Comparison of ENCODE assay signal across 13 cellular contexts in the genomic region with DNA sequence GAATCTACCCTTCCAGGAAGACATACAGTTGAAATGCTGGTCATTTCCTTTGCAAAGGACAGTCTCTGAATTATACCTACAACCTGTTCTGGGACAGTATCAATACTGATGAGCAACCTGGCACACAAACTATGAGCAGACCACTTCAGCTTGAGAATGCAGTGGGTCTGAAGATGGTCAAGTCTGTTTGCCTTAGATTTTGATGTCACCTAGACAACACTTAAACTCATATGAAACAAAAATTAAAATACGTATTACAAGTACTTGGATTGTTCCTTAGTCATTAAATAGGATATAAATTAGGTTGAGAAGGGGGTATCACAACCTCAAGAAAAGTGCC. TPM values are rescaled to one million over a fixed set of nuclear protein-coding genes. Genes with fewer than 3 reads are reported as not detected.
DNase-seq lines count a peak whose midpoint lies in the region; ATAC-seq and TF ChIP-seq lines count a peak whose summit lies in the region.
"Had no signal": no experiment of that assay in that cellular context is flagged by ENCODE, and none has a peak within 500 bp of the region (broad histone marks: within the 10 kb centered on the region; RNA-seq: fewer than 3 reads in every experiment).

No MANE protein-coding gene starts in this region.

- peaks cover 83% of the 10 kb centered on the region for H3K79me2 ChIP-seq in ACC112 (ENCODE audit: control insufficient read depth, insufficient read depth, low read length, unreplicated experiment)
- H3K79me2 ChIP-seq in GM23338 (replicated peaks; ENCODE audit: insufficient read depth) = peaks cover 63% of the 10 kb centered on the region

- H3K36me3 Mint-ChIP-seq in GM23338 (ENCODE audit: low read depth) = peaks cover 73% of the 10 kb centered on the region
- peaks cover 97% of the 10 kb centered on the region for H3K36me3 Mint-ChIP-seq in activated T-helper 17 cell treated with anti-CD3 and anti-CD28 coated beads, Interleukin-2, amount 50 U/mL, for 72 hours (ENCODE audit: low read depth)

- peak overlapping the region; percentile 99 for H3K4me3 Mint-ChIP-seq in GM23338
- H3K4me3 Mint-ChIP-seq in activated T-helper 17 cell treated with anti-CD3 and anti-CD28 coated beads, Interleukin-2, amount 50 U/mL, for 72 hours = peak overlapping the region; percentile 89

- peaks cover 48% of the 10 kb centered on the region for H3F3A ChIP-seq in GM23338 (replicated peaks; ENCODE audit: low read depth)

- H3K27me3 Mint-ChIP-seq in GM23338 (ENCODE audit: insufficient read depth, low read depth, poor library complexity) = peaks cover 25% of the 10 kb centered on the region
- H3K27me3 Mint-ChIP-seq in activated T-helper 17 cell treated with anti-CD3 and anti-CD28 coated beads, Interleukin-2, amount 50 U/mL, for 72 hours = no peaks in the 10 kb centered on the region

- WGBS in mesodermal cell (ENCODE audit: insufficient coverage in 2 of 2), 2 experiments = no CpG with 5 or more reads among the region's 1 CpG

- peaks cover 38% of the 10 kb centered on the region for H4K20me1 ChIP-seq in GM23338 (replicated peaks; ENCODE audit: insufficient read depth)

- H3K4me3 ChIP-seq in ACC112 (ENCODE audit: low read depth, low read length) = peak overlapping the region; percentile 87
- peak overlapping the region; percentile 97 for H3K4me3 ChIP-seq in GM23338
- peak overlapping the region; percentile 89 for H3K4me3 ChIP-seq in mesodermal cell (ENCODE audit: extremely low read depth, insufficient read depth, low read length, poor library complexity, severe bottlenecking)

- peaks cover 23% of the 10 kb centered on the region for H3K4me1 Mint-ChIP-seq in GM23338
- peaks cover 26% of the 10 kb centered on the region for H3K4me1 Mint-ChIP-seq in activated T-helper 17 cell treated with anti-CD3 and anti-CD28 coated beads, Interleukin-2, amount 50 U/mL, for 72 hours

- no peak for DNase-seq in GM23338 (ENCODE audit: low spot score)
- DNase-seq in NCI-H446 (lab: John Stamatoyannopoulos, UW) = no peak
- no peak for DNase-seq in NCI-H2081 treated with DMSO at 0.1 percent for 48 hours (lab: John Stamatoyannopoulos, UW)
- DNase-seq: central memory CD4-positive, alpha-beta T cell; DMS79 treated with DMSO at 0.1 percent for 48 hours; right cardiac atrium; stimulated activated naive CD4-positive, alpha-beta T cell treated with Interleukin-2 at 50 U/mL for 16 hours; T1000 had no signal

- H3K27ac ChIP-seq in ACC112 (ENCODE audit: low read depth, low read length) = peak overlapping the region; percentile 77; the same call in 1 of the 2 replicates
- H3K27ac ChIP-seq in GM23338 (ENCODE audit: low read depth) = 0 out of 2 replicates have a peak overlapping the region, but pooled peaks have one; percentile 1
- H3K27ac ChIP-seq in mesodermal cell (ENCODE audit: low read depth, low read length, severe bottlenecking) = no peak overlapping the region

- peak overlapping the region; percentile 99 for H3K4me2 ChIP-seq in GM23338

- TF ChIP-seq CTCF in GM23338 (conservative IDR thresholded peaks at IDR 0.05; ENCODE audit: low read depth in 2 of 2) = no peak

- no peaks in the 10 kb centered on the region for H3K27me3 ChIP-seq in ACC112 (ENCODE audit: insufficient read depth, low read length)
- H3K27me3 ChIP-seq in GM23338 (ENCODE audit: insufficient read depth) = no peaks in the 10 kb centered on the region

- peak overlapping the region; percentile 83; the same call in 1 of the 2 replicates for H3K27ac Mint-ChIP-seq in GM23338
- H3K27ac Mint-ChIP-seq in activated T-helper 17 cell treated with anti-CD3 and anti-CD28 coated beads, Interleukin-2, amount 50 U/mL, for 72 hours = peak overlapping the region; percentile 83

- peaks cover 25% of the 10 kb centered on the region for H3K4me1 ChIP-seq in ACC112 (ENCODE audit: control insufficient read depth, insufficient read depth, low read length, unreplicated experiment)
- peaks cover 8% of the 10 kb centered on the region; the same call in 1 of the 2 replicates for H3K4me1 ChIP-seq in GM23338 (ENCODE audit: insufficient read depth)
- H3K4me1 ChIP-seq in mesodermal cell (ENCODE audit: control insufficient read depth, insufficient read depth, low read length, poor library complexity, severe bottlenecking) = peaks cover 11% of the 10 kb centered on the region

- no peak overlapping the region for H2AFZ ChIP-seq in ACC112 (ENCODE audit: low read length, unreplicated experiment)
- no peak overlapping the region for H2AFZ ChIP-seq in GM23338

- no peaks in the 10 kb centered on the region for H3K9me2 ChIP-seq in GM23338 (ENCODE audit: insufficient read depth)

- peaks cover 47% of the 10 kb centered on the region for H3K36me3 ChIP-seq in ACC112 (ENCODE audit: insufficient read depth, low read length)
- H3K36me3 ChIP-seq in GM23338 (ENCODE audit: insufficient read depth) = peaks cover 37% of the 10 kb centered on the region
- peaks cover 63% of the 10 kb centered on the region for H3K36me3 ChIP-seq in mesodermal cell (ENCODE audit: control insufficient read depth, insufficient read depth, low read length)

- H3K9me3 ChIP-seq in mesodermal cell (ENCODE audit: control insufficient read depth, low read length) = no peaks in the 10 kb centered on the region

- ATAC-seq in GM23338 (no peak), GM19463 (IDR thresholded peaks at IDR 0.05; ENCODE audit: unreplicated experiment) (no peak), GM21528 (IDR thresholded peaks at IDR 0.05; ENCODE audit: low FRiP score, unreplicated experiment) (no peak)
- no peak for ATAC-seq in activated T-helper 17 cell treated with anti-CD3 and anti-CD28 coated beads, Interleukin-2, amount 50 U/mL, for 72 hours (replicated peaks)
- ATAC-seq: right cardiac atrium had no signal

- H3K9me3 Mint-ChIP-seq in GM23338 = peaks cover 9% of the 10 kb centered on the region; the same call in 2 of the 3 replicates
- H3K9me3 Mint-ChIP-seq in activated T-helper 17 cell treated with anti-CD3 and anti-CD28 coated beads, Interleukin-2, amount 50 U/mL, for 72 hours = no peaks in the 10 kb centered on the region

TF ChIP-seq in GM23338, 12 proteins besides CTCF, POLR2A, EP300 and RAD21 (continues in another document):
- TF ChIP-seq, protein P1, sequence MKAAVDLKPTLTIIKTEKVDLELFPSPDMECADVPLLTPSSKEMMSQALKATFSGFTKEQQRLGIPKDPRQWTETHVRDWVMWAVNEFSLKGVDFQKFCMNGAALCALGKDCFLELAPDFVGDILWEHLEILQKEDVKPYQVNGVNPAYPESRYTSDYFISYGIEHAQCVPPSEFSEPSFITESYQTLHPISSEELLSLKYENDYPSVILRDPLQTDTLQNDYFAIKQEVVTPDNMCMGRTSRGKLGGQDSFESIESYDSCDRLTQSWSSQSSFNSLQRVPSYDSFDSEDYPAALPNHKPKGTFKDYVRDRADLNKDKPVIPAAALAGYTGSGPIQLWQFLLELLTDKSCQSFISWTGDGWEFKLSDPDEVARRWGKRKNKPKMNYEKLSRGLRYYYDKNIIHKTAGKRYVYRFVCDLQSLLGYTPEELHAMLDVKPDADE (IDR thresholded peaks at IDR 0.05) = no peak

RNA-seq across cellular contexts. Expression of a gene that starts 3.5 kb away (rescaled TPM):
- 524 and 547 TPM in 2 replicates for total RNA-seq in GM23338 (2014; rRNA removed; shearing (Covaris generic))
- polyA plus RNA-seq in GM23338 (2016; fragmentation: Nextera tagmentation; extraction: Ambion mirVana) = 305 and 317 TPM in 2 replicates
- 100 to 1,000 TPM; 254 to 438 TPM for total RNA-seq in activated T-helper 17 cell treated with anti-CD3 and anti-CD28 coated beads, Interleukin-2, amount 50 U/mL, for 72 hours
- polyA plus RNA-seq in mesodermal cell (2013, experiment 1 of 2) = 140 TPM
- 142 TPM for polyA plus RNA-seq in mesodermal cell (2013, experiment 2 of 2)

RNA-seq across cellular contexts. Expression of a gene that starts 4.3 kb away (rescaled TPM):
- total RNA-seq in GM23338 (2014; rRNA removed; shearing (Covaris generic)) = 25.5 and 35.3 TPM in 2 replicates
- 9.3 and 10.2 TPM in 2 replicates for polyA plus RNA-seq in GM23338 (2016; fragmentation: Nextera tagmentation; extraction: Ambion mirVana)
- 10 to 100 TPM; 20.9 to 28.6 TPM for total RNA-seq in activated T-helper 17 cell treated with anti-CD3 and anti-CD28 coated beads, Interleukin-2, amount 50 U/mL, for 72 hours
- polyA plus RNA-seq in mesodermal cell (2013, experiment 1 of 2) = 21.6 TPM
- 25.1 TPM for polyA plus RNA-seq in mesodermal cell (2013, experiment 2 of 2)

RNA-seq across cellular contexts. Expression of a gene that starts 6.9 kb away (rescaled TPM):
- 41.6 and 43.2 TPM in 2 replicates for total RNA-seq in GM23338 (2014; rRNA removed; shearing (Covaris generic))
- polyA plus RNA-seq in GM23338 (2016; fragmentation: Nextera tagmentation; extraction: Ambion mirVana) = 51.6 and 55.9 TPM in 2 replicates
- 10 to 100 TPM; 31.6 to 35.7 TPM for total RNA-seq in activated T-helper 17 cell treated with anti-CD3 and anti-CD28 coated beads, Interleukin-2, amount 50 U/mL, for 72 hours
- polyA plus RNA-seq in mesodermal cell (2013, experiment 1 of 2) = 33.0 TPM
- 28.1 TPM for polyA plus RNA-seq in mesodermal cell (2013, experiment 2 of 2)

RNA-seq across cellular contexts. Expression of a gene that starts 7.2 kb away (rescaled TPM):
- total RNA-seq in GM23338 (2014; rRNA removed; shearing (Covaris generic)) = 11.3 and 12.8 TPM in 2 replicates
- 11.4 and 12.7 TPM in 2 replicates for polyA plus RNA-seq in GM23338 (2016; fragmentation: Nextera tagmentation; extraction: Ambion mirVana)
- total RNA-seq in activated T-helper 17 cell treated with anti-CD3 and anti-CD28 coated beads, Interleukin-2, amount 50 U/mL, for 72 hours = 100 to 1,000 TPM in 1 of 2 donors, 10 to 100 TPM in 1; 99.1 to 144 TPM
- 26.7 TPM for polyA plus RNA-seq in mesodermal cell (2013, experiment 1 of 2)
- 19.3 TPM for polyA plus RNA-seq in mesodermal cell (2013, experiment 2 of 2)

RNA-seq across cellular contexts. Expression of a gene that starts 22.8 kb away (rescaled TPM):
- total RNA-seq in GM23338 (2014; rRNA removed; shearing (Covaris generic)) = 29.2 and 46.6 TPM in 2 replicates
- 11.4 and 12.1 TPM in 2 replicates for polyA plus RNA-seq in GM23338 (2016; fragmentation: Nextera tagmentation; extraction: Ambion mirVana)
- 1 to 10 TPM; 7.3 to 7.4 TPM for total RNA-seq in activated T-helper 17 cell treated with anti-CD3 and anti-CD28 coated beads, Interleukin-2, amount 50 U/mL, for 72 hours
- 84.9 TPM for polyA plus RNA-seq in mesodermal cell (2013, experiment 1 of 2)
- polyA plus RNA-seq in mesodermal cell (2013, experiment 2 of 2) = 83.0 TPM
